In the genomic region with DNA sequence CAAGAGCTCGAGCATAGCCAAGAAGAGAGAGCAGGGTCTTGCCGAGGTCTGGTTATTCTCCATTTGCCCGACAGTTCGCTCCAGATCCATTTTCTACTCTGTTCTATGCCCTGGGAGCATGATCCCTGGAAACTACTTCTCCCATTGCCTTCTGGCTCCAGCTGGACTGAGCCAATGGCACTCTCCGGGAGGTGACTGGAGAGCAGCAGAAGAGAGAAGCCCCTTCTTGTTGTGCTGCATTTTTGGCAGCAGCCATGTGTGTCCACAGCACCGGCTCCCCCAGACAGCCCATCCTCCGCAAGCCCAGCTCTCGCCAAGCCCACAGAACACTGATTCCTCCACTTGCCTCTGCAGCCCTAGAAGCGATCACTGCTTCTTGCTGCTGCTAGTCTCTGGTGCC, we compare ENCODE assay signal across 19 cellular contexts.
DNase-seq lines count a peak whose midpoint lies in the region; TF ChIP-seq lines count a peak whose summit lies in the region.
"Had no signal": no experiment of that assay in that cellular context is flagged by ENCODE, and none has a peak within 500 bp of the region (broad histone marks: within the 10 kb centered on the region; RNA-seq: fewer than 3 reads in every experiment).

No MANE protein-coding gene starts in this region.

- peak overlapping the region; percentile 11 for H2AK5ac ChIP-seq in mesenchymal stem cell (ENCODE audit: low read length, severe bottlenecking)

- H3K79me1 ChIP-seq in mesenchymal stem cell (replicated peaks; ENCODE audit: low read length, poor library complexity, severe bottlenecking), result no peaks in the 10 kb centered on the region

- TF ChIP-seq POLR2A in esophagus squamous epithelium (IDR thresholded peaks at IDR 0.05), result no peak

- no peak overlapping the region for H3K9ac ChIP-seq in mesenchymal stem cell (ENCODE audit: low read length)
- H3K9ac ChIP-seq: GM23248 had no signal

- no peak overlapping the region for H3K4ac ChIP-seq in mesenchymal stem cell (ENCODE audit: low read depth in 1 of 2, low read length in 2 of 2)

- H3K4me1 ChIP-seq in esophagus squamous epithelium (peaks cover 10 to 62% (median 26%) of the 10 kb centered on the region in 3 donors), mesenchymal stem cell (ENCODE audit: control insufficient read depth, insufficient read depth, low read depth, low read length) (peaks cover 4% of the 10 kb centered on the region), thymus (ENCODE audit: control insufficient read depth, insufficient read depth, low read length) (no peaks in the 10 kb centered on the region), hepatocyte (ENCODE audit: insufficient read depth) (peaks cover 13% of the 10 kb centered on the region)
- H3K4me1 ChIP-seq: BE2C, Caco-2, Peyer's patch had no signal

- H2AFZ ChIP-seq in mesenchymal stem cell (ENCODE audit: low read depth, low read length) (no peak overlapping the region), hepatocyte (no peak overlapping the region)

- no peak overlapping the region for H2BK120ac ChIP-seq in mesenchymal stem cell (ENCODE audit: low read depth, low read length)

- H3K9me3 ChIP-seq in esophagus squamous epithelium, result no peaks in the 10 kb centered on the region
- H3K9me3 ChIP-seq in mesenchymal stem cell (ENCODE audit: control insufficient read depth, low read length), result no peaks in the 10 kb centered on the region
- no peaks in the 10 kb centered on the region for H3K9me3 ChIP-seq in thymus (ENCODE audit: control insufficient read depth)
- no peaks in the 10 kb centered on the region for H3K9me3 ChIP-seq in hepatocyte (ENCODE audit: low read depth)
- H3K9me3 ChIP-seq: BE2C, Caco-2, Peyer's patch had no signal

- H3K23ac ChIP-seq in mesenchymal stem cell (ENCODE audit: low read length in 2 of 2), result no peak overlapping the region

- no peak overlapping the region for H3K4me2 ChIP-seq in mesenchymal stem cell (ENCODE audit: low read length, poor library complexity, severe bottlenecking)
- H3K4me2 ChIP-seq in hepatocyte, result no peak overlapping the region

- H3K36me3 ChIP-seq in esophagus squamous epithelium, result no peaks in the 10 kb centered on the region
- H3K36me3 ChIP-seq in mesenchymal stem cell (ENCODE audit: control insufficient read depth in 1 of 2, insufficient read depth in 2 of 2, low read depth in 1 of 2, low read length in 2 of 2), result no peaks in the 10 kb centered on the region
- no peaks in the 10 kb centered on the region for H3K36me3 ChIP-seq in thymus (ENCODE audit: control insufficient read depth, insufficient read depth)
- H3K36me3 ChIP-seq in hepatocyte (replicated peaks; ENCODE audit: insufficient read depth, low read depth), result no peaks in the 10 kb centered on the region
- H3K36me3 ChIP-seq: BE2C, Peyer's patch had no signal

- peak overlapping the region; percentile 5 to 61 (median 32) for H3K27ac ChIP-seq in esophagus squamous epithelium
- H3K27ac ChIP-seq in mesenchymal stem cell (ENCODE audit: low read length, poor library complexity, severe bottlenecking), result no peak overlapping the region
- H3K27ac ChIP-seq in thymus (ENCODE audit: low read depth), result peak overlapping the region; percentile 36
- no peak overlapping the region for H3K27ac ChIP-seq in hepatocyte
- H3K27ac ChIP-seq: GM23248, Peyer's patch had no signal

- H3K4me3 ChIP-seq in esophagus squamous epithelium (no peak overlapping the region), mesenchymal stem cell (ENCODE audit: insufficient read depth in 1 of 2, low read depth in 1 of 2, low read length in 2 of 2) (no peak overlapping the region), thymus (ENCODE audit: low read length) (no peak overlapping the region), hepatocyte (no peak overlapping the region)
- H3K4me3 ChIP-seq: GM23248, Peyer's patch had no signal

- H3K9me2 ChIP-seq in hepatocyte (replicated peaks; ENCODE audit: insufficient read depth), result no peaks in the 10 kb centered on the region

- no peak overlapping the region for H4K91ac ChIP-seq in mesenchymal stem cell (ENCODE audit: low read length)

- H3K18ac ChIP-seq in mesenchymal stem cell (ENCODE audit: low read depth in 1 of 2, low read length in 2 of 2), result no peak overlapping the region

- no peak overlapping the region for H2BK12ac ChIP-seq in mesenchymal stem cell (ENCODE audit: low read length in 2 of 2)

- TF ChIP-seq CTCF in esophagus squamous epithelium (IDR thresholded peaks at IDR 0.05), result no peak
- TF ChIP-seq CTCF in hepatocyte (IDR thresholded peaks at IDR 0.05; ENCODE audit: poor library complexity), result no peak

- H4K8ac ChIP-seq in mesenchymal stem cell (ENCODE audit: low read length), result no peak overlapping the region

- no peaks in the 10 kb centered on the region for H3K27me3 ChIP-seq in esophagus squamous epithelium
- H3K27me3 ChIP-seq in mesenchymal stem cell (ENCODE audit: control insufficient read depth in 1 of 2, insufficient read depth in 1 of 2, low read length in 2 of 2), result peaks cover 0 to 10% of the 10 kb centered on the region in 2 experiments
- no peaks in the 10 kb centered on the region for H3K27me3 ChIP-seq in thymus (ENCODE audit: control insufficient read depth, insufficient read depth)
- H3K27me3 ChIP-seq in hepatocyte, result no peaks in the 10 kb centered on the region
- H3K27me3 ChIP-seq: BE2C, Peyer's patch had no signal

- H2BK15ac ChIP-seq in mesenchymal stem cell (ENCODE audit: low read depth, poor library complexity, severe bottlenecking), result no peak overlapping the region

- H4K20me1 ChIP-seq in hepatocyte (ENCODE audit: insufficient read depth, poor library complexity, severe bottlenecking), result no peaks in the 10 kb centered on the region

- 87 to 100% methylated on average over 8 to 9 of the region's 9 CpGs for whole genome bisulfite sequencing in esophagus squamous epithelium, 2 donors
- 89% methylated on average over 9 of the region's 9 CpGs for WGBS in mesenchymal stem cell
- 98% methylated on average over 9 of the region's 9 CpGs for WGBS in thymus
- WGBS in hepatocyte (ENCODE audit: low lambda C conversion rate, missing lambda C conversion rate), result 85% methylated on average over 9 of the region's 9 CpGs

- peak; percentile 6 for DNase-seq in ELF-1 (ENCODE audit: low read depth, low spot score)
- DNase-seq in esophagus squamous epithelium (lab: John Stamatoyannopoulos, UW), result no peak
- no peak for DNase-seq in mesenchymal stem cell
- no peak for DNase-seq in hepatocyte (ENCODE audit: low spot score)
- DNase-seq in activated T-cell treated with anti-CD3 and anti-CD28 coated beads, Interleukin-2, amount 50 U/mL, for 48 hours, result no peak
- no peak for DNase-seq in NCI-H187 (lab: John Stamatoyannopoulos, UW)
- DNase-seq: BE2C; Caco-2; CD4-positive, alpha-beta T cell; GDM1; GM23248; Karpas-422; NCI-H1048; NCI-H1436 treated with DMSO at 0.1 percent for 48 hours; NCI-H2081; NCI-H446 treated with DMSO at 0.1 percent for 48 hours; NCI-H69; Peyer's patch had no signal

- H3K79me2 ChIP-seq in hepatocyte, result no peaks in the 10 kb centered on the region

- H3K14ac ChIP-seq in mesenchymal stem cell (ENCODE audit: low read length in 2 of 2), result peak overlapping the region in 1 of 2 experiments; percentile 61

- H2BK5ac ChIP-seq in mesenchymal stem cell (ENCODE audit: low read depth, low read length, poor library complexity, severe bottlenecking), result no peak overlapping the region

- intact Hi-C loops in esophagus squamous epithelium (cut with DNase I), result no loop called here

Comparison
In these comparisons a context has a peak if more than half of its experiments do, and no peak if none do; other contexts are left out.
1. H3K27ac ChIP-seq: peak in esophagus squamous epithelium (4 of 4) and thymus (single experiment); none in mesenchymal stem cell (single experiment) and hepatocyte (single experiment).